ENCODE assay signal across 15 cellular contexts in genomic region chr10:112964482-112964881, GRCh38.
"Had no signal": no experiment of that assay in that cellular context is flagged by ENCODE, and none has a peak within 500 bp of the region (broad histone marks: within the 10 kb centered on the region; RNA-seq: fewer than 3 reads in every experiment).

No MANE protein-coding gene starts in this region.

- H3K9me3 ChIP-seq: ovary, upper lobe of right lung had no signal

- H3K4me1 Mint-ChIP-seq: activated CD4-positive, alpha-beta T cell treated with anti-CD3 and anti-CD28 coated beads, Interleukin-2, amount 10 ng/mL, durations not matched to agents 24 days and 14 days; activated naive CD4-positive, alpha-beta T cell treated with anti-CD3 and anti-CD28 coated beads, Interleukin-2, amount 50 U/mL, for 24 hours; activated T-helper 17 cell treated with anti-CD3 and anti-CD28 coated beads, Interleukin-2, amount 50 U/mL, for 72 hours had no signal

- H3K4me3 Mint-ChIP-seq: activated B cell treated with CpG ODN at 0.5 μM for 24 hours; activated CD4-positive, alpha-beta T cell treated with anti-CD3 and anti-CD28 coated beads, Interleukin-2, amount 10 ng/mL, durations not matched to agents 24 days and 14 days; activated naive CD4-positive, alpha-beta T cell treated with anti-CD3 and anti-CD28 coated beads, Interleukin-2, amount 50 U/mL, for 24 hours; activated T-helper 17 cell treated with anti-CD3 and anti-CD28 coated beads, Interleukin-2, amount 50 U/mL, for 72 hours; neural crest cell; stimulated activated naive B cell treated with anti-CD40 and anti-IgM and Interleukin-4, amounts not matched to agents 10 μg/mL and 1 μg/mL and 100 μg/mL, for 72 hours; T-helper 17 cell had no signal

- ATAC-seq: activated T-helper 17 cell treated with anti-CD3 and anti-CD28 coated beads, Interleukin-2, amount 50 U/mL, for 72 hours; stimulated activated naive B cell treated with anti-CD40 and anti-IgM and Interleukin-4, amounts not matched to agents 10 μg/mL and 1 μg/mL and 100 μg/mL, for 72 hours; T-helper 17 cell had no signal

- H3K27me3 ChIP-seq: ovary, upper lobe of right lung had no signal

- H3K27ac ChIP-seq: epithelial cell of prostate, ovary, upper lobe of right lung had no signal

- H3K4me3 ChIP-seq: ovary, upper lobe of right lung had no signal

- H3K9me3 Mint-ChIP-seq: activated B cell treated with CpG ODN at 0.5 μM for 24 hours; activated CD4-positive, alpha-beta T cell treated with anti-CD3 and anti-CD28 coated beads, Interleukin-2, amount 10 ng/mL, durations not matched to agents 24 days and 14 days; activated naive CD4-positive, alpha-beta T cell treated with anti-CD3 and anti-CD28 coated beads, Interleukin-2, amount 50 U/mL, for 24 hours; activated T-helper 17 cell treated with anti-CD3 and anti-CD28 coated beads, Interleukin-2, amount 50 U/mL, for 72 hours; neural crest cell had no signal

- DNase-seq: activated B cell treated with CpG ODN at 0.5 μM for 24 hours; activated CD4-positive, alpha-beta T cell treated with anti-CD3 and anti-CD28 coated beads, Interleukin-2, amount 10 ng/mL, durations not matched to agents 24 days and 14 days; amygdala; effector memory CD4-positive, alpha-beta T cell; hippocampal formation; left ventricle myocardium superior; ovary; small intestine; stimulated activated naive B cell treated with anti-CD40 and anti-IgM and Interleukin-4, amounts not matched to agents 10 μg/mL and 1 μg/mL and 100 μg/mL, for 72 hours; T-helper 17 cell; upper lobe of right lung had no signal

- H3K4me1 ChIP-seq: upper lobe of right lung had no signal

- H3K36me3 ChIP-seq: ovary had no signal

- H3K27ac Mint-ChIP-seq: activated B cell treated with CpG ODN at 0.5 μM for 24 hours; activated CD4-positive, alpha-beta T cell treated with anti-CD3 and anti-CD28 coated beads, Interleukin-2, amount 10 ng/mL, durations not matched to agents 24 days and 14 days; activated naive CD4-positive, alpha-beta T cell treated with anti-CD3 and anti-CD28 coated beads, Interleukin-2, amount 50 U/mL, for 24 hours; activated T-helper 17 cell treated with anti-CD3 and anti-CD28 coated beads, Interleukin-2, amount 50 U/mL, for 72 hours; stimulated activated naive B cell treated with anti-CD40 and anti-IgM and Interleukin-4, amounts not matched to agents 10 μg/mL and 1 μg/mL and 100 μg/mL, for 72 hours; T-helper 17 cell had no signal
